Comparison of ENCODE assay signal across 9 cellular contexts in the genomic region with DNA sequence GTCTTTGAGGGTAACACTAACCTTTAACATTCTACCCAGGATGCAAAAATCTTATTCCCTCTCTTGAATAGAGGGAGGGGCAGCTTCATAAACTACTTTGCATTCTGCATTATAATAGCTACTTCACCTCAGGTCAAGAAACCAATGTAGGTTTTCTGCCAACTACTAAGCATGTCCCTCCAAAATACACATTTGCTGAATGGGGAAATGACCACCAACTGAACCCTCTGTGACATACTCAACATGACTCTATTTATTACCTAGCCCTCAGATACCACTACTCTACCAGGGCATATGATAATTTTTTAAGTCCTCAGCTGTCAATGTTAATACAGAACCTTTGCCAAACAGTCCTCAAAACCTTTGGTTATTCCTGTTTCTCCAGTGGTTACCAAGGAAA.
"Had no signal": no experiment of that assay in that cellular context is flagged by ENCODE, and none has a peak within 500 bp of the region (broad histone marks: within the 10 kb centered on the region; RNA-seq: fewer than 3 reads in every experiment).

No MANE protein-coding gene starts in this region.

- H3K27ac ChIP-seq: GM23248, HL-60 had no signal

- H3K9me3 ChIP-seq: HAP-1 had no signal

- DNase-seq: GM23248, GOT3, H7, HFFc6 had no signal

- H3K4me3 ChIP-seq: GM23248, HAP-1 had no signal

- ATAC-seq: HCT116, HepG2 had no signal

- H3K36me3 ChIP-seq: HAP-1 had no signal

- H3K4me1 Mint-ChIP-seq: IgD-negative memory B cell had no signal

- H3K4me1 ChIP-seq: HAP-1 had no signal

- H3K27ac Mint-ChIP-seq: HFFc6, IgD-negative memory B cell had no signal

- H3K4me3 Mint-ChIP-seq: HFFc6, IgD-negative memory B cell had no signal
